In genomic region chrX:45681891-45682290, GRCh38 we compare ENCODE assay signal across 35 cellular contexts.
"Had no signal": no experiment of that assay in that cellular context is flagged by ENCODE, and none has a peak within 500 bp of the region (broad histone marks: within the 10 kb centered on the region; RNA-seq: fewer than 3 reads in every experiment).

No MANE protein-coding gene starts in this region.

- H3K9me3 ChIP-seq: MG63 had no signal

- H3K36me3 ChIP-seq: MG63 had no signal

- DNase-seq: Karpas-422, Kasumi-1, MG63, MM.1S, MV-4-11, NCI-H1048, NCI-H1092, NCI-H1092 treated with DMSO at 0.1 percent for 48 hours, NCI-H1105, NCI-H1105 treated with DMSO at 0.1 percent for 48 hours, NCI-H1417, NCI-H1417 treated with DMSO at 0.1 percent for 48 hours, NCI-H1436, NCI-H1436 treated with DMSO at 0.1 percent for 48 hours, NCI-H146, NCI-H1694, NCI-H1694 treated with DMSO at 0.1 percent for 48 hours, NCI-H187, NCI-H187 treated with DMSO at 0.1 percent for 48 hours, NCI-H1930, NCI-H2029, NCI-H2029 treated with DMSO at 0.1 percent for 48 hours, NCI-H2081, NCI-H2081 treated with DMSO at 0.1 percent for 48 hours, NCI-H2107, NCI-H2171, NCI-H2171 treated with DMSO at 0.1 percent for 48 hours, NCI-H2227 treated with DMSO at 0.1 percent for 48 hours, NCI-H226, NCI-H345, NCI-H446, NCI-H446 treated with DMSO at 0.1 percent for 48 hours, NCI-H510A, NCI-H510A treated with DMSO at 0.1 percent for 48 hours, NCI-H524 had no signal

- H3K4me3 ChIP-seq: MG63 had no signal

- H3K27me3 ChIP-seq: MG63 had no signal
